Comparison of ENCODE assay signal across 22 cellular contexts in genomic region chr13:112567161-112567862, GRCh38.
"Had no signal": no experiment of that assay in that cellular context is flagged by ENCODE, and none has a peak within 500 bp of the region (broad histone marks: within the 10 kb centered on the region; RNA-seq: fewer than 3 reads in every experiment).

No MANE protein-coding gene starts in this region.

- H3K4me1 Mint-ChIP-seq: WTC11 had no signal

- H3K9me3 ChIP-seq: body of pancreas, colonic mucosa, heart right ventricle, left lung, lower lobe of right lung, right atrium auricular region, testis, transverse colon had no signal

- H3K4me3 Mint-ChIP-seq: activated CD4-positive, alpha-beta T cell treated with anti-CD3 and anti-CD28 coated beads, Interleukin-2, amount 10 ng/mL, durations not matched to agents 7 days and 5 days; activated CD8-positive, alpha-beta T cell treated with anti-CD3 and anti-CD28 coated beads for 36 hours; activated T-cell treated with anti-CD3 and anti-CD28 coated beads, Interleukin-2, amount 50 U/mL, for 72 hours; natural killer cell; T-helper 17 cell; WTC11 had no signal

- H3K27me3 Mint-ChIP-seq: activated CD4-positive, alpha-beta T cell treated with anti-CD3 and anti-CD28 coated beads, Interleukin-2, amount 10 ng/mL, durations not matched to agents 7 days and 5 days; activated CD8-positive, alpha-beta T cell treated with anti-CD3 and anti-CD28 coated beads for 36 hours; T-helper 17 cell had no signal

- DNase-seq: activated CD4-positive, alpha-beta T cell treated with anti-CD3 and anti-CD28 coated beads for 1 hour; activated CD4-positive, alpha-beta T cell treated with anti-CD3 and anti-CD28 coated beads, Interleukin-2, amount 10 ng/mL, durations not matched to agents 7 days and 5 days; activated CD8-positive, alpha-beta T cell treated with anti-CD3 and anti-CD28 coated beads for 36 hours; activated naive CD4-positive, alpha-beta T cell; activated T-cell treated with anti-CD3 and anti-CD28 coated beads, Interleukin-2, amount 50 U/mL, for 72 hours; anterior cingulate cortex; body of pancreas; colonic mucosa; effector memory CD4-positive, alpha-beta T cell; foreskin keratinocyte; heart right ventricle; left lung; lower lobe of right lung; natural killer cell; stimulated activated naive CD4-positive, alpha-beta T cell; T-helper 17 cell; testis; transverse colon had no signal

- H3K36me3 ChIP-seq: colonic mucosa had no signal

- H3K4me3 ChIP-seq: body of pancreas, colonic mucosa, heart right ventricle, left lung, lower lobe of right lung, right atrium auricular region, testis, transverse colon had no signal

- H3K27ac Mint-ChIP-seq: activated CD4-positive, alpha-beta T cell treated with anti-CD3 and anti-CD28 coated beads, Interleukin-2, amount 10 ng/mL, durations not matched to agents 7 days and 5 days; activated CD8-positive, alpha-beta T cell treated with anti-CD3 and anti-CD28 coated beads for 36 hours; activated naive CD4-positive, alpha-beta T cell treated with anti-CD3 and anti-CD28 coated beads, Interleukin-2, amount 50 U/mL, for 72 hours; activated T-cell treated with anti-CD3 and anti-CD28 coated beads, Interleukin-2, amount 50 U/mL, for 72 hours; natural killer cell; T-helper 17 cell; WTC11 had no signal

- H3K27me3 ChIP-seq: body of pancreas, colonic mucosa, foreskin keratinocyte, heart right ventricle, left lung, right atrium auricular region, testis, transverse colon had no signal

- ATAC-seq: activated CD8-positive, alpha-beta T cell treated with anti-CD3 and anti-CD28 coated beads for 36 hours; activated naive CD4-positive, alpha-beta T cell treated with anti-CD3 and anti-CD28 coated beads, Interleukin-2, amount 50 U/mL, for 72 hours; activated T-cell treated with anti-CD3 and anti-CD28 coated beads, Interleukin-2, amount 50 U/mL, for 72 hours; body of pancreas; foreskin keratinocyte; heart right ventricle; left lung; lower lobe of right lung; natural killer cell; T-helper 17 cell; WTC11 had no signal

- H3K4me1 ChIP-seq: body of pancreas, colonic mucosa, foreskin keratinocyte, testis, transverse colon had no signal

- FAIRE-seq: islet of Langerhans had no signal

- H3K9me3 Mint-ChIP-seq: activated CD4-positive, alpha-beta T cell treated with anti-CD3 and anti-CD28 coated beads, Interleukin-2, amount 10 ng/mL, durations not matched to agents 7 days and 5 days; activated CD8-positive, alpha-beta T cell treated with anti-CD3 and anti-CD28 coated beads for 36 hours; activated naive CD4-positive, alpha-beta T cell treated with anti-CD3 and anti-CD28 coated beads, Interleukin-2, amount 50 U/mL, for 72 hours; activated T-cell treated with anti-CD3 and anti-CD28 coated beads, Interleukin-2, amount 50 U/mL, for 72 hours; natural killer cell; WTC11 had no signal
